1 cellular context compared by ENCODE assay signal in the genomic region with DNA sequence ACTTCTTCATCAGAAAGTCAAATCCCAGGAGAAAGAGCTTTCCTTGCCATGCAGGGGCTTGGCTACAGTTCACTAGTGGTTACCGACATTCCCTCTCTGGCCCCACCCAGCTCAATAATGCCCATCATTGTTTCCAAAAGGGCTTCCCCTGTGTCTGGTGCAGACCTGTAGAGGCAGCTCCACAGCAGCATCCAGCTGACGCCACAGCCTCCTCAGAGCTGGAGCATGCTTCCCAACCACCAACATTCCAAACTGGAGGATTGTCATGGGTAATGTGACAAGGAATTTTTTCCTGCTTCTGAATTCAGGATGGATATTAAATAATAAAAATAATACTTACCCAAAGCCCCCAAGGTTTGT.
TF ChIP-seq lines count a peak whose summit lies in the region.

No MANE protein-coding gene starts in this region.

TF ChIP-seq in HCT116, 20 proteins besides CTCF, POLR2A, EP300 and RAD21 (continued from another document):
- TF ChIP-seq, protein P1, sequence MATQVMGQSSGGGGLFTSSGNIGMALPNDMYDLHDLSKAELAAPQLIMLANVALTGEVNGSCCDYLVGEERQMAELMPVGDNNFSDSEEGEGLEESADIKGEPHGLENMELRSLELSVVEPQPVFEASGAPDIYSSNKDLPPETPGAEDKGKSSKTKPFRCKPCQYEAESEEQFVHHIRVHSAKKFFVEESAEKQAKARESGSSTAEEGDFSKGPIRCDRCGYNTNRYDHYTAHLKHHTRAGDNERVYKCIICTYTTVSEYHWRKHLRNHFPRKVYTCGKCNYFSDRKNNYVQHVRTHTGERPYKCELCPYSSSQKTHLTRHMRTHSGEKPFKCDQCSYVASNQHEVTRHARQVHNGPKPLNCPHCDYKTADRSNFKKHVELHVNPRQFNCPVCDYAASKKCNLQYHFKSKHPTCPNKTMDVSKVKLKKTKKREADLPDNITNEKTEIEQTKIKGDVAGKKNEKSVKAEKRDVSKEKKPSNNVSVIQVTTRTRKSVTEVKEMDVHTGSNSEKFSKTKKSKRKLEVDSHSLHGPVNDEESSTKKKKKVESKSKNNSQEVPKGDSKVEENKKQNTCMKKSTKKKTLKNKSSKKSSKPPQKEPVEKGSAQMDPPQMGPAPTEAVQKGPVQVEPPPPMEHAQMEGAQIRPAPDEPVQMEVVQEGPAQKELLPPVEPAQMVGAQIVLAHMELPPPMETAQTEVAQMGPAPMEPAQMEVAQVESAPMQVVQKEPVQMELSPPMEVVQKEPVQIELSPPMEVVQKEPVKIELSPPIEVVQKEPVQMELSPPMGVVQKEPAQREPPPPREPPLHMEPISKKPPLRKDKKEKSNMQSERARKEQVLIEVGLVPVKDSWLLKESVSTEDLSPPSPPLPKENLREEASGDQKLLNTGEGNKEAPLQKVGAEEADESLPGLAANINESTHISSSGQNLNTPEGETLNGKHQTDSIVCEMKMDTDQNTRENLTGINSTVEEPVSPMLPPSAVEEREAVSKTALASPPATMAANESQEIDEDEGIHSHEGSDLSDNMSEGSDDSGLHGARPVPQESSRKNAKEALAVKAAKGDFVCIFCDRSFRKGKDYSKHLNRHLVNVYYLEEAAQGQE (IDR thresholded peaks at IDR 0.05; ENCODE audit: low read depth): no peak
- TF ChIP-seq CBX3 (IDR thresholded peaks at IDR 0.05; ENCODE audit: low read depth): no peak
- TF ChIP-seq, protein P2, sequence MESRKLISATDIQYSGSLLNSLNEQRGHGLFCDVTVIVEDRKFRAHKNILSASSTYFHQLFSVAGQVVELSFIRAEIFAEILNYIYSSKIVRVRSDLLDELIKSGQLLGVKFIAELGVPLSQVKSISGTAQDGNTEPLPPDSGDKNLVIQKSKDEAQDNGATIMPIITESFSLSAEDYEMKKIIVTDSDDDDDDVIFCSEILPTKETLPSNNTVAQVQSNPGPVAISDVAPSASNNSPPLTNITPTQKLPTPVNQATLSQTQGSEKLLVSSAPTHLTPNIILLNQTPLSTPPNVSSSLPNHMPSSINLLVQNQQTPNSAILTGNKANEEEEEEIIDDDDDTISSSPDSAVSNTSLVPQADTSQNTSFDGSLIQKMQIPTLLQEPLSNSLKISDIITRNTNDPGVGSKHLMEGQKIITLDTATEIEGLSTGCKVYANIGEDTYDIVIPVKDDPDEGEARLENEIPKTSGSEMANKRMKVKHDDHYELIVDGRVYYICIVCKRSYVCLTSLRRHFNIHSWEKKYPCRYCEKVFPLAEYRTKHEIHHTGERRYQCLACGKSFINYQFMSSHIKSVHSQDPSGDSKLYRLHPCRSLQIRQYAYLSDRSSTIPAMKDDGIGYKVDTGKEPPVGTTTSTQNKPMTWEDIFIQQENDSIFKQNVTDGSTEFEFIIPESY (IDR thresholded peaks at IDR 0.05; ENCODE audit: extremely low read depth, insufficient replicate concordance, low read length): no peak
- TF ChIP-seq, protein P3, sequence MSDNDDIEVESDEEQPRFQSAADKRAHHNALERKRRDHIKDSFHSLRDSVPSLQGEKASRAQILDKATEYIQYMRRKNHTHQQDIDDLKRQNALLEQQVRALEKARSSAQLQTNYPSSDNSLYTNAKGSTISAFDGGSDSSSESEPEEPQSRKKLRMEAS (IDR thresholded peaks at IDR 0.05): no peak
- TF ChIP-seq ELF1 (IDR thresholded peaks at IDR 0.05; ENCODE audit: borderline replicate concordance, low read depth): no peak
- no peak for TF ChIP-seq CEBPB (IDR thresholded peaks at IDR 0.05; ENCODE audit: low read depth)
- no peak for TF ChIP-seq SRF (IDR thresholded peaks at IDR 0.05; ENCODE audit: low read depth)
